ENCODE assay signal across 8 cellular contexts in genomic region chr1:36322786-36323635, GRCh38. TPM values are rescaled to one million over a fixed set of nuclear protein-coding genes. Genes with fewer than 3 reads are reported as not detected.
DNase-seq lines count a peak whose midpoint lies in the region; ATAC-seq and TF ChIP-seq lines count a peak whose summit lies in the region.

No MANE protein-coding gene starts in this region.

- POLR2A ChIA-PET in AG04450 (lab: Yijun Ruan, JAX): interaction anchor here (0.6 to 2.6 kb wide), 7 partner anchors 13 to 97 kb away, joined by 3 to 13 read pairs (median 3); no protein-coding TSS in a partner anchor

- H3K27me3 ChIP-seq in AG04450 (ENCODE audit: control insufficient read depth, insufficient read depth, low read length) (no peaks in the 10 kb centered on the region), SU-DHL-6 (ENCODE audit: low read length) (no peaks in the 10 kb centered on the region), liver (ENCODE audit: control insufficient read depth in 4 of 4, insufficient read depth in 4 of 4, low read length in 3 of 4) (no peaks in the 10 kb centered on the region), stomach smooth muscle (ENCODE audit: control insufficient read depth in 1 of 2, insufficient read depth in 2 of 2, low read length in 2 of 2) (no peaks in the 10 kb centered on the region)

- H3K4me3 ChIP-seq in AG04450 (ENCODE audit: low read depth, low read length) (peak overlapping the region; percentile 79), SU-DHL-6 (ENCODE audit: insufficient read depth, low read length, poor library complexity, severe bottlenecking) (peak overlapping the region; percentile 10), coronary artery (peak overlapping the region; percentile 91), liver (ENCODE audit: low read depth in 1 of 3, low read length in 3 of 3) (peak overlapping the region; percentile 32 to 82 (median 47)), stomach smooth muscle (ENCODE audit: low read length in 2 of 2) (peak overlapping the region; percentile 60 to 77)

- no peaks in the 10 kb centered on the region for H3F3A ChIP-seq in SU-DHL-6 (ENCODE audit: insufficient read depth)

- H3K4me2 ChIP-seq in SU-DHL-6 (ENCODE audit: low read depth, low read length, poor library complexity, severe bottlenecking): peak overlapping the region; percentile 43

- no peak for TF ChIP-seq RAD21 in liver (IDR thresholded peaks at IDR 0.05)

- no peak for DNase-seq in AG04450 (ENCODE audit: low read depth, low spot score)
- DNase-seq in coronary artery (ENCODE audit: low spot score): peak; percentile 88
- DNase-seq in inferior parietal cortex (ENCODE audit: extremely low spot score): no peak
- no peak for DNase-seq in H4 (ENCODE audit: low spot score)

- H3K36me3 ChIP-seq in SU-DHL-6 (ENCODE audit: low read length): no peaks in the 10 kb centered on the region
- no peaks in the 10 kb centered on the region for H3K36me3 ChIP-seq in liver (ENCODE audit: control insufficient read depth in 4 of 4, insufficient read depth in 3 of 4, low read depth in 1 of 4, low read length in 3 of 4)
- H3K36me3 ChIP-seq in stomach smooth muscle (ENCODE audit: control insufficient read depth in 2 of 2, insufficient read depth in 2 of 2, low read length in 2 of 2): no peaks in the 10 kb centered on the region

- H3K27ac ChIP-seq in AG04450 (ENCODE audit: low read depth, low read length) (peak overlapping the region; percentile 73), SU-DHL-6 (ENCODE audit: low read depth, low read length) (no peak overlapping the region), coronary artery (peak overlapping the region; percentile 93 to 98), liver (ENCODE audit: low read depth in 1 of 2, low read length in 2 of 2) (peak overlapping the region; percentile 28 to 78), stomach smooth muscle (ENCODE audit: low read length) (peak overlapping the region; percentile 70)

- H4K20me1 ChIP-seq in SU-DHL-6 (ENCODE audit: low read depth, low read length): no peaks in the 10 kb centered on the region

- H3K9ac ChIP-seq in SU-DHL-6 (ENCODE audit: low read length) (no peak overlapping the region), liver (ENCODE audit: low read depth in 1 of 2, low read length in 2 of 2) (peak overlapping the region in 1 of 2 donors; percentile 45), stomach smooth muscle (ENCODE audit: low read length in 2 of 2) (peak overlapping the region; percentile 59 to 60)

- no peak overlapping the region for H2AFZ ChIP-seq in SU-DHL-6 (ENCODE audit: low read depth, low read length, severe bottlenecking)

- H3K9me3 ChIP-seq in AG04450 (ENCODE audit: control insufficient read depth, insufficient read depth, low read length): no peaks in the 10 kb centered on the region; the same call in 1 of the 2 replicates
- H3K9me3 ChIP-seq in SU-DHL-6 (ENCODE audit: insufficient read depth, low read length): no peaks in the 10 kb centered on the region
- no peaks in the 10 kb centered on the region for H3K9me3 ChIP-seq in liver (ENCODE audit: control insufficient read depth in 4 of 4, low read length in 3 of 4)
- no peaks in the 10 kb centered on the region for H3K9me3 ChIP-seq in stomach smooth muscle (ENCODE audit: control insufficient read depth in 2 of 2, low read length in 2 of 2)

- TF ChIP-seq CTCF in AG04450 (IDR thresholded peaks at IDR 0.05; ENCODE audit: low read depth, low read length) (no peak), SU-DHL-6 (IDR thresholded peaks at IDR 0.05; ENCODE audit: insufficient read depth, low read length, poor library complexity, severe bottlenecking) (no peak), coronary artery (IDR thresholded peaks at IDR 0.05) (no peak), liver (IDR thresholded peaks at IDR 0.05; ENCODE audit: low read depth, low read length, missing input control) (no peak)

- peak; percentile 31 for ATAC-seq in GM21528 (IDR thresholded peaks at IDR 0.05; ENCODE audit: low FRiP score, unreplicated experiment)

- H3K4me1 ChIP-seq in liver (ENCODE audit: control insufficient read depth in 4 of 4, insufficient read depth in 4 of 4, low read length in 3 of 4): peaks cover 5 to 25% (median 13%) of the 10 kb centered on the region in 4 donors
- H3K4me1 ChIP-seq in stomach smooth muscle (ENCODE audit: control insufficient read depth, insufficient read depth, low read length): peaks cover 29% of the 10 kb centered on the region

- CTCF ChIA-PET in AG04450 (lab: Charles Lee): interaction anchor here (0.6 to 1.9 kb wide), 7 partner anchors 9 to 97 kb away, joined by 3 to 9 read pairs (median 4); no protein-coding TSS in a partner anchor

- 11% methylated on average over 83 of the region's 83 CpGs for WGBS in liver

- H3K79me2 ChIP-seq in SU-DHL-6 (ENCODE audit: insufficient read depth, low read length): no peaks in the 10 kb centered on the region

- H3K9me2 ChIP-seq in SU-DHL-6 (replicated peaks; ENCODE audit: insufficient read depth, low read length): no peaks in the 10 kb centered on the region

TF ChIP-seq in liver, 16 proteins besides CTCF, POLR2A, EP300 and RAD21:
- TF ChIP-seq JUND (IDR thresholded peaks at IDR 0.05) (no peak), HNF4A (conservative IDR thresholded peaks at IDR 0.05) (no peak), ZBTB33 (IDR thresholded peaks at IDR 0.05) (no peak), FOXA1 (IDR thresholded peaks at IDR 0.05) (no peak), RXRA (IDR thresholded peaks at IDR 0.05) (no peak), HNF4G (IDR thresholded peaks at IDR 0.05) (no peak), ATF3 (IDR thresholded peaks at IDR 0.05) (no peak), EGR1 (IDR thresholded peaks at IDR 0.05; ENCODE audit: low read depth in 2 of 2) (no peak), YY1 (IDR thresholded peaks at IDR 0.05) (no peak)
TF ChIP-seq in liver: peak in this region for 0.

RNA-seq across cellular contexts. Expression of gene EVA1B, which starts 0.4 kb away (rescaled TPM):
- 27.2 and 42.6 TPM in 2 replicates for polyA plus RNA-seq in AG04450 (2011; rRNA removed)
- polyA minus RNA-seq in AG04450 (2011; rRNA and poly(A)+ RNA removed): 7.7 and 8.1 TPM in 2 replicates
- total RNA-seq in liver: 10 to 100 TPM in 1 of 2 donors, 1 to 10 TPM in 1; 5.6 to 22.7 TPM
- polyA plus RNA-seq in liver: 10 to 100 TPM in 1 of 2 donors, 1 to 10 TPM in 1; 3.3 to 11.2 TPM
- total RNA-seq in H4 (2014; rRNA removed; shearing (Covaris generic)): 2.5 and 4.2 TPM in 2 replicates

RNA-seq across cellular contexts. Expression of gene SH3D21, which starts 16.8 kb away (rescaled TPM):
- polyA plus RNA-seq in AG04450 (2011; rRNA removed) (1.3 and 1.7 TPM in 2 replicates), liver (under 1 TPM; 0.29 to 0.36 TPM)
- polyA minus RNA-seq in AG04450 (2011; rRNA and poly(A)+ RNA removed): 1.6 and 2.2 TPM in 2 replicates
- total RNA-seq in liver: 1 to 10 TPM in 1 of 2 donors, under 1 TPM in 1; 0.47 to 1.0 TPM
- total RNA-seq in H4 (2014; rRNA removed; shearing (Covaris generic)): 0.06 TPM in 1 of 2 replicates, not detected in the other

Comparison
In these comparisons a context has a peak if more than half of its experiments do, and no peak if none do; other contexts are left out.
1. H3K4me3 ChIP-seq: peak in every context shown above with its lines; median percentile 91 in coronary artery; 79 in AG04450; 68 in stomach smooth muscle; 47 in liver; 10 in SU-DHL-6.